17 cellular contexts compared by ENCODE assay signal in the genomic region with DNA sequence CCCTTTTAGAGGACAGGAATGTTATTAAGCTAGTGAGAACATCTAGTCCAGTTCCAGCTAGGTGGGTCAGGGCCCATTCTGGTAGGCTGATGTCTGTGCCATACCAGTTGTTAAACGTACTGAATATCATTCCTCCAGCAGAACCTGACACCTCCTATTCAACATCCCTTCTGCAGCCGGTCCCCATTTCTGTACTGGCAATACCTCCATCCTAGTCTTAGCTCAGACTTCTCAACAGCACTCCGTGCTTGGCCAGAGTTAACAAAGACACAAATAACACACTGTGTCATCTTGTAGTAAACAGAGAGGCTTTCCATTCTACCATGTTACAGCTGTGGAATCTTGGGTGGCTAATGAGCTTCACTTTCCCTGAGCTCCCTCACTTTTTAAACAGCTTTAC.
"Had no signal": no experiment of that assay in that cellular context is flagged by ENCODE, and none has a peak within 500 bp of the region (broad histone marks: within the 10 kb centered on the region; RNA-seq: fewer than 3 reads in every experiment).

No MANE protein-coding gene starts in this region.

- H3K27ac ChIP-seq: body of pancreas, colonic mucosa, ovary, SK-N-MC, tibial nerve had no signal

- H3K27me3 ChIP-seq: body of pancreas, colonic mucosa, ovary, tibial nerve had no signal

- H3K27me3 Mint-ChIP-seq: activated naive CD8-positive, alpha-beta T cell had no signal

- H3K9me3 Mint-ChIP-seq: activated T-helper 1 cell treated with anti-CD3 and anti-CD28 coated beads, Interleukin-12 subunit alpha, Interleukin-12 subunit beta, Interleukin-2, Interleukin-4 antibody, amounts not matched to agents 30 ng/mL and 10 ng/mL and 1 ng/mL, durations not matched to agents 14 hours and 24 hours and 36 hours; neural crest cell; T-helper 2 cell treated with Interferon-gamma antibody and Interleukin-4, amounts not matched to agents 5 μg/mL and 100 μg/mL, for 36 hours had no signal

- H3K36me3 ChIP-seq: colonic mucosa, ovary, tibial nerve had no signal

- H3K36me3 Mint-ChIP-seq: activated naive CD8-positive, alpha-beta T cell had no signal

- H3K9me3 ChIP-seq: body of pancreas, colonic mucosa, ovary, tibial nerve had no signal

- H3K27ac Mint-ChIP-seq: activated naive CD8-positive, alpha-beta T cell; activated T-helper 1 cell treated with anti-CD3 and anti-CD28 coated beads, Interleukin-12 subunit alpha, Interleukin-12 subunit beta, Interleukin-2, Interleukin-4 antibody, amounts not matched to agents 30 ng/mL and 10 ng/mL and 1 ng/mL, durations not matched to agents 14 hours and 24 hours and 36 hours; T-helper 2 cell treated with Interferon-gamma antibody and Interleukin-4, amounts not matched to agents 5 μg/mL and 100 μg/mL, for 36 hours had no signal

- DNase-seq: activated CD4-positive, alpha-beta T cell treated with anti-CD3 and anti-CD28 coated beads, Interleukin-2, amount 50 U/mL, for 48 hours; activated gamma-delta T cell treated with Interleukin-2 at 50 U/mL for 16 hours; activated T-cell treated with anti-CD3 and anti-CD28 coated beads for 4 hours; amniotic stem cell; body of pancreas; caudate nucleus; colonic mucosa; erythroblast; ovary; stimulated activated CD4-positive, alpha-beta T cell treated with anti-CD3 and anti-CD28 coated beads, Interleukin-2, amount 100 ng/mL, for 24 hours; stimulated activated naive CD8-positive, alpha-beta T cell treated with anti-CD3 and anti-CD28 coated beads, Interleukin-15, Interleukin-2, amounts not matched to agents 100 U/mL and 50 U/mL, for 24 hours had no signal

- ATAC-seq: body of pancreas; stimulated activated naive CD8-positive, alpha-beta T cell treated with anti-CD3 and anti-CD28 coated beads, Interleukin-15, Interleukin-2, amounts not matched to agents 100 U/mL and 50 U/mL, for 24 hours had no signal

- H3K4me3 Mint-ChIP-seq: activated naive CD8-positive, alpha-beta T cell; activated T-helper 1 cell treated with anti-CD3 and anti-CD28 coated beads, Interleukin-12 subunit alpha, Interleukin-12 subunit beta, Interleukin-2, Interleukin-4 antibody, amounts not matched to agents 30 ng/mL and 10 ng/mL and 1 ng/mL, durations not matched to agents 14 hours and 24 hours and 36 hours; neural crest cell; T-helper 2 cell treated with Interferon-gamma antibody and Interleukin-4, amounts not matched to agents 5 μg/mL and 100 μg/mL, for 36 hours had no signal

- H3K4me3 ChIP-seq: body of pancreas, colonic mucosa, ovary, SK-N-MC, tibial nerve had no signal

- H3K4me1 ChIP-seq: body of pancreas, colonic mucosa, tibial nerve had no signal
